In the genomic region with DNA sequence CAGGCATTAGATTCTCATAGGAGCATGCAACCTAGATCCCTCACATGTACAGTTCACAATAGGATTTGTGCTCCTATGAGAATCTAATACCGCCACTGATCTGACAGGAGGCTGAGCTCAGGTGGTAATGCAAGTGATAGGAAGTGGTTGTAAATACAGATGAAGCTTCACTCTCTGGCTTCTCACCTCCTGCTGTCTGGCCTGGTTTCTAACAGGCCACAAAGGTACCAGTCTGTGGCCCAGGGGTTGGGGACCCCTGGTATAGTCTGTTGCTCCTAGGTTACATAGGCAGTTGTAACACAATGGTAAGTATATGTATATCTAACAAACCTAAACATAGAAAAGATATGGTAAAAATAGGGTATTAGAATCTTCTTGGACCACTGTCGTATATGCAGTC, we compare ENCODE assay signal across 29 cellular contexts.
"Had no signal": no experiment of that assay in that cellular context is flagged by ENCODE, and none has a peak within 500 bp of the region (broad histone marks: within the 10 kb centered on the region; RNA-seq: fewer than 3 reads in every experiment).

No MANE protein-coding gene starts in this region.

- H3K36me3 ChIP-seq: ascending aorta, cardiac muscle cell, right atrium auricular region, transverse colon had no signal

- DNase-seq: activated CD4-positive, alpha-beta T cell treated with anti-CD3 and anti-CD28 coated beads for 36 hours; activated CD4-positive, alpha-beta T cell treated with anti-CD3 and anti-CD28 coated beads, Interleukin-2, amount 50 U/mL, for 4 hours; activated CD4-positive, CD25-positive, alpha-beta regulatory T cell; activated CD8-positive, alpha-beta memory T cell treated with anti-CD3 and anti-CD28 coated beads, Interleukin-2, amount 50 U/mL, for 4 hours; activated naive CD4-positive, alpha-beta T cell treated with Interleukin-2 at 50 U/mL for 16 hours; activated T-cell treated with anti-CD3 and anti-CD28 coated beads, Interleukin-2, amount 50 U/mL, for 24 hours; dorsolateral prefrontal cortex; effector memory CD4-positive, alpha-beta T cell; erythroblast; left cardiac atrium; left ventricle myocardium superior; occipital lobe; psoas muscle; spleen; stimulated activated naive CD4-positive, alpha-beta T cell treated with Interleukin-2 at 50 U/mL for 16 hours; testis; transverse colon had no signal

- H3K4me3 Mint-ChIP-seq: activated CD4-positive, alpha-beta T cell treated with anti-CD3 and anti-CD28 coated beads for 36 hours; activated T-cell treated with anti-CD3 and anti-CD28 coated beads, Interleukin-2, amount 50 U/mL, for 24 hours; brain; neural progenitor cell; T-helper 2 cell treated with Interferon-gamma antibody and Interleukin-4, amounts not matched to agents 5 μg/mL and 100 μg/mL, for 36 hours had no signal

- H3K27me3 ChIP-seq: ascending aorta, cardiac muscle cell, dorsolateral prefrontal cortex, gastroesophageal sphincter, hepatocyte, neural progenitor cell, right atrium auricular region, spleen, testis, transverse colon had no signal

- H3K4me1 ChIP-seq: ascending aorta, testis had no signal

- FAIRE-seq: keratinocyte had no signal

- H3K9me3 ChIP-seq: ascending aorta, gastroesophageal sphincter, psoas muscle, right atrium auricular region, spleen, testis, transverse colon had no signal

- H3K4me3 ChIP-seq: ascending aorta, cardiac muscle cell, coronary artery, dorsolateral prefrontal cortex, gastroesophageal sphincter, hepatocyte, neural progenitor cell, psoas muscle, right atrium auricular region, spleen, testis had no signal

- H3K27ac ChIP-seq: ascending aorta, coronary artery, dorsolateral prefrontal cortex, gastroesophageal sphincter, hepatocyte, neural progenitor cell, psoas muscle, testis had no signal

- H3K9me3 Mint-ChIP-seq: activated T-cell treated with anti-CD3 and anti-CD28 coated beads, Interleukin-2, amount 50 U/mL, for 24 hours; brain; neural progenitor cell; T-helper 2 cell treated with Interferon-gamma antibody and Interleukin-4, amounts not matched to agents 5 μg/mL and 100 μg/mL, for 36 hours had no signal

- ATAC-seq: activated CD4-positive, alpha-beta T cell treated with anti-CD3 and anti-CD28 coated beads for 36 hours; gastroesophageal sphincter; left cardiac atrium; left ventricle myocardium superior; psoas muscle had no signal

- H3K27me3 Mint-ChIP-seq: activated CD4-positive, alpha-beta T cell treated with anti-CD3 and anti-CD28 coated beads for 36 hours; activated naive CD8-positive, alpha-beta T cell; activated T-cell treated with anti-CD3 and anti-CD28 coated beads, Interleukin-2, amount 50 U/mL, for 24 hours; brain had no signal

- H3K27ac Mint-ChIP-seq: activated CD4-positive, alpha-beta T cell treated with anti-CD3 and anti-CD28 coated beads for 36 hours; activated naive CD8-positive, alpha-beta T cell; activated T-cell treated with anti-CD3 and anti-CD28 coated beads, Interleukin-2, amount 50 U/mL, for 24 hours; activated T-helper 2 cell treated with anti-CD3 and anti-CD28 coated beads, Interferon-gamma antibody, Interleukin-2, Interleukin-4, amounts not matched to agents 10 μg/mL and 5 μg/mL and 100 μg/mL, durations not matched to agents 14 hours and 24 hours and 36 hours; brain; neural progenitor cell; T-helper 2 cell treated with Interferon-gamma antibody and Interleukin-4, amounts not matched to agents 5 μg/mL and 100 μg/mL, for 36 hours had no signal
